Comparison of ENCODE assay signal across 11 cellular contexts in the genomic region with DNA sequence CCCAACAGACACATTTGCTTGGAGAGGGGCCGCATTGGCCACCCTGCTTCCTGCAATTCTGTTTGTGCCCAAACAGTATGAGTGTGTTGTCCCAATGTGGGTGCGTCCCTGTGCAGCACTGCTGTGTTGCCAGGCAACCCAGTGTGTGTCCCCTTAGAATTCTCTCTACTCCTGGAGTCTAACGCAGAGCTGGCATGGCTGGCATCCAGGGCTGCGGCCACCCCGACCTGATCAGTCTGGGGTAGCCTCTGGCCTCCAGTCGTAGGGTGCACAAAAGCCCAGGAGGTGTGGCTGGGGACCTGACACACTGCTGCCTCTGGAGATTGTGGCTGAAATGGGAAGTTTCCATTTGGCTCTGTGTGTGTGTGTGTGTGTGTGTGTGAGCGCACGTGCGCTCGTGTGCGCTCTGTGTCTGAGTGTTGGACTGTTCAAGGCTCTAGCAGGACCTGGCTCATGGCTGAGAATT. TPM values are rescaled to one million over a fixed set of nuclear protein-coding genes. Genes with fewer than 3 reads are reported as not detected.
DNase-seq lines count a peak whose midpoint lies in the region; ATAC-seq and TF ChIP-seq lines count a peak whose summit lies in the region.
"Had no signal": no experiment of that assay in that cellular context is flagged by ENCODE, and none has a peak within 500 bp of the region (broad histone marks: within the 10 kb centered on the region; RNA-seq: fewer than 3 reads in every experiment).

No MANE protein-coding gene starts in this region.

- peaks cover 35% of the 10 kb centered on the region for H3K4me1 Mint-ChIP-seq in brain

- H3K4me3 Mint-ChIP-seq in brain, result no peak overlapping the region
- H3K4me3 Mint-ChIP-seq: activated naive CD4-positive, alpha-beta T cell treated with anti-CD3 and anti-CD28 coated beads for 36 hours had no signal

- peaks cover 0 to 4% (median 0%) of the 10 kb centered on the region in 5 experiments for H3K9me3 Mint-ChIP-seq in brain
- H3K9me3 Mint-ChIP-seq: activated naive CD4-positive, alpha-beta T cell treated with anti-CD3 and anti-CD28 coated beads for 36 hours had no signal

- H3K27me3 Mint-ChIP-seq in brain, result no peaks in the 10 kb centered on the region

- no peaks in the 10 kb centered on the region for H3K27me3 ChIP-seq in thoracic aorta (replicated peaks; ENCODE audit: insufficient read depth)
- H3K27me3 ChIP-seq in Karpas-422 (ENCODE audit: low read length), result no peaks in the 10 kb centered on the region

- H3K36me3 ChIP-seq in thoracic aorta, result no peaks in the 10 kb centered on the region
- no peaks in the 10 kb centered on the region for H3K36me3 ChIP-seq in Karpas-422 (ENCODE audit: insufficient read depth, low read length)
- H3K36me3 ChIP-seq: neutrophil had no signal

- H3K4me3 ChIP-seq in thoracic aorta, result no peak overlapping the region
- no peak overlapping the region for H3K4me3 ChIP-seq in Karpas-422 (ENCODE audit: low read length)

- no peaks in the 10 kb centered on the region for H4K20me1 ChIP-seq in Karpas-422 (ENCODE audit: insufficient read depth, low read depth, low read length)

- H3K36me3 Mint-ChIP-seq in brain, result no peaks in the 10 kb centered on the region

- H2AFZ ChIP-seq in Karpas-422 (ENCODE audit: low read length), result no peak overlapping the region

- TF ChIP-seq CTCF in brain (conservative IDR thresholded peaks at IDR 0.05) (no peak), thoracic aorta (IDR thresholded peaks at IDR 0.05) (no peak)

- no peaks in the 10 kb centered on the region for H3K79me2 ChIP-seq in Karpas-422 (ENCODE audit: low read length)

- H3K4me1 ChIP-seq in thoracic aorta (ENCODE audit: control insufficient read depth in 1 of 2, low read depth in 2 of 2) (peaks cover 29 to 45% of the 10 kb centered on the region in 2 donors), Karpas-422 (ENCODE audit: low read length) (peaks cover 13% of the 10 kb centered on the region)

- H3K4me2 ChIP-seq in Karpas-422 (ENCODE audit: low read depth, low read length, poor library complexity, severe bottlenecking), result no peak overlapping the region

- H3K9ac ChIP-seq in Karpas-422 (ENCODE audit: low read length), result no peak overlapping the region

- ATAC-seq in left lobe of liver (peak; percentile 40), thoracic aorta (ENCODE audit: insufficient number of reproducible peaks, low FRiP score, low read depth) (peak; percentile 24), GM18511 (IDR thresholded peaks at IDR 0.05; ENCODE audit: unreplicated experiment) (no peak)

- H3K27ac ChIP-seq in thoracic aorta (peak overlapping the region; percentile 89 to 90), Karpas-422 (ENCODE audit: low read length) (no peak overlapping the region)
- H3K27ac ChIP-seq: neutrophil had no signal

- H3K27ac Mint-ChIP-seq in brain, result peak overlapping the region in 4 of 5 experiments; percentile 48 to 82 (median 64)
- H3K27ac Mint-ChIP-seq: activated naive CD4-positive, alpha-beta T cell treated with anti-CD3 and anti-CD28 coated beads for 36 hours had no signal

- peak; percentile 62 for DNase-seq in DMS53 (lab: John Stamatoyannopoulos, UW)
- DNase-seq in DMS53 treated with DMSO at 0.1 percent for 48 hours (lab: John Stamatoyannopoulos, UW; ENCODE audit: unreplicated experiment), result no peak
- DNase-seq in left lobe of liver (ENCODE audit: low spot score), result no peak
- DNase-seq in thoracic aorta (ENCODE audit: low spot score), result peak; percentile 58
- DNase-seq in Karpas-422, result no peak
- DNase-seq in stimulated activated CD4-positive, alpha-beta T cell treated with anti-CD3 and anti-CD28 coated beads, Interleukin-12 subunit alpha, Interleukin-12 subunit beta, amount 100 ng/mL, for 4 hours, result no peak
- DNase-seq: activated naive CD4-positive, alpha-beta T cell treated with anti-CD3 and anti-CD28 coated beads for 36 hours; NCI-H1930 had no signal

- no peaks in the 10 kb centered on the region for H3K9me2 ChIP-seq in Karpas-422 (replicated peaks; ENCODE audit: insufficient read depth, low read length)

- no peaks in the 10 kb centered on the region for H3K9me3 ChIP-seq in thoracic aorta
- no peaks in the 10 kb centered on the region for H3K9me3 ChIP-seq in Karpas-422 (ENCODE audit: low read length)
- H3K9me3 ChIP-seq: neutrophil had no signal

RNA-seq across cellular contexts. Expression of a gene that starts 48.0 kb away (rescaled TPM):
- not detected for polyA plus RNA-seq in brain (ENCODE audit: insufficient read depth, low read depth, low replicate concordance)
- total RNA-seq in left lobe of liver (not detected), thoracic aorta (not detected)
- total RNA-seq in Karpas-422 (2014; rRNA removed; shearing (Covaris generic); ENCODE audit: low replicate concordance), result not detected in 2 replicates
- total RNA-seq: activated naive CD4-positive, alpha-beta T cell treated with anti-CD3 and anti-CD28 coated beads for 36 hours had no signal

Comparison
In these comparisons a context has a peak if more than half of its experiments do, and no peak if none do; other contexts are left out.
1. DNase-seq: peak in DMS53 (single experiment) and thoracic aorta (single experiment); none in DMS53 treated with DMSO at 0.1 percent for 48 hours (single experiment), left lobe of liver (single experiment), Karpas-422 (single experiment) and stimulated activated CD4-positive, alpha-beta T cell treated with anti-CD3 and anti-CD28 coated beads, Interleukin-12 subunit alpha, Interleukin-12 subunit beta, amount 100 ng/mL, for 4 hours (single experiment).